Comparison of ENCODE assay signal across 20 cellular contexts in genomic region chr5:140524003-140524402, GRCh38. TPM values are rescaled to one million over a fixed set of nuclear protein-coding genes. Genes with fewer than 3 reads are reported as not detected.
"Had no signal": no experiment of that assay in that cellular context is flagged by ENCODE, and none has a peak within 500 bp of the region (broad histone marks: within the 10 kb centered on the region; RNA-seq: fewer than 3 reads in every experiment).

No MANE protein-coding gene starts in this region.

- H3K4me1 Mint-ChIP-seq: nephron had no signal

- H3K9me3 ChIP-seq: left lung, mucosa of descending colon, transverse colon had no signal

- H3K27me3 Mint-ChIP-seq: activated CD8-positive, alpha-beta memory T cell treated with anti-CD3 and anti-CD28 coated beads, Interleukin-2, amount 10 ng/mL, durations not matched to agents 7 days and 5 days; activated naive CD8-positive, alpha-beta T cell had no signal

- H3K9me3 Mint-ChIP-seq: activated T-cell treated with anti-CD3 and anti-CD28 coated beads, Interleukin-2, amount 50 U/mL, for 4 hours had no signal

- H3K4me3 Mint-ChIP-seq: activated CD8-positive, alpha-beta memory T cell treated with anti-CD3 and anti-CD28 coated beads, Interleukin-2, amount 10 ng/mL, durations not matched to agents 7 days and 5 days; activated naive CD8-positive, alpha-beta T cell; activated T-cell treated with anti-CD3 and anti-CD28 coated beads, Interleukin-2, amount 50 U/mL, for 4 hours; nephron had no signal

- FAIRE-seq: kidney had no signal

- ATAC-seq: activated CD8-positive, alpha-beta memory T cell treated with anti-CD3 and anti-CD28 coated beads, Interleukin-2, amount 10 ng/mL, durations not matched to agents 7 days and 5 days; activated T-cell treated with anti-CD3 and anti-CD28 coated beads, Interleukin-2, amount 50 U/mL, for 4 hours; foreskin keratinocyte; left lung; mucosa of descending colon; right cardiac atrium; stimulated activated naive CD8-positive, alpha-beta T cell treated with anti-CD3 and anti-CD28 coated beads, Interleukin-15, Interleukin-2, amounts not matched to agents 100 U/mL and 50 U/mL, for 24 hours had no signal

- H3K4me3 ChIP-seq: left lung, mucosa of descending colon, skin epidermis, transverse colon had no signal

- H3K27me3 ChIP-seq: foreskin keratinocyte, left lung, transverse colon had no signal

- DNase-seq: activated CD4-positive, alpha-beta T cell treated with anti-CD3 and anti-CD28 coated beads, Interleukin-2, amount 50 U/mL, for 48 hours; activated CD8-positive, alpha-beta memory T cell treated with anti-CD3 and anti-CD28 coated beads, Interleukin-2, amount 10 ng/mL, durations not matched to agents 7 days and 5 days; activated gamma-delta T cell treated with Interleukin-2 at 50 U/mL for 16 hours; activated T-cell treated with anti-CD3 and anti-CD28 coated beads, Interleukin-2, amount 50 U/mL, for 4 hours; cortex of kidney; effector CD8-positive, alpha-beta T cell; foreskin keratinocyte; glutamatergic neuron; hypothalamus; kidney; left lung; mucosa of descending colon; occipital lobe; right cardiac atrium; stimulated activated CD4-positive, alpha-beta T cell treated with anti-CD3 and anti-CD28 coated beads, Interleukin-4, amount 100 ng/mL, for 24 hours; stimulated activated naive CD8-positive, alpha-beta T cell treated with anti-CD3 and anti-CD28 coated beads, Interleukin-15, Interleukin-2, amounts not matched to agents 100 U/mL and 50 U/mL, for 24 hours; transverse colon had no signal

- H3K27ac ChIP-seq: foreskin keratinocyte, skin epidermis, transverse colon had no signal

- H3K4me1 ChIP-seq: foreskin keratinocyte, left lung, transverse colon had no signal

- H3K27ac Mint-ChIP-seq: activated CD8-positive, alpha-beta memory T cell treated with anti-CD3 and anti-CD28 coated beads, Interleukin-2, amount 10 ng/mL, durations not matched to agents 7 days and 5 days; activated naive CD8-positive, alpha-beta T cell; nephron had no signal

RNA-seq across cellular contexts. Expression of gene EIF4EBP3, which starts 23.5 kb away (rescaled TPM):
- total RNA-seq: occipital lobe had no signal
